ENCODE assay signal across 26 cellular contexts in the genomic region with DNA sequence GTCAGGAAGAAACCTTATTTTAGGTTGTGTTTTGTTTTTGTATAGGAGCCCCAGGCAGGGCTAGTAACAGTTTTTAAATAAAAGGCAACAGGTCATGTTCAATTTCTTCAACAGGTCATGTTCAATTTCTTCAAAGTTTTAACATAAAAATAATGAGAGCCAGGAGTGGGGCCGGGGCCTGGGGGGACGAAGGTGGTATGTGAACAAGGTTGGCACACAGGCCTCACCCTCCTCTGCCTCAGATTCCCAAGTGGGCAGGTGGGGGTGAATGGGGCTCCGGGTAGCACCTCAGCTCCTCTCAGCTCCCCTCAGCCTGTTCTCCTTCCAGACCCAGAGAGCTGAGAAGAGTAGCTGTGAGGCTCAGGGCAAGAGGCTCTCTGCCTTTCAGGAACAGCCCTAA. TPM values are rescaled to one million over a fixed set of nuclear protein-coding genes. Genes with fewer than 3 reads are reported as not detected.
DNase-seq lines count a peak whose midpoint lies in the region; ATAC-seq and TF ChIP-seq lines count a peak whose summit lies in the region.
"Had no signal": no experiment of that assay in that cellular context is flagged by ENCODE, and none has a peak within 500 bp of the region (broad histone marks: within the 10 kb centered on the region; RNA-seq: fewer than 3 reads in every experiment).

No MANE protein-coding gene starts in this region.

- H3K27me3 ChIP-seq in ascending aorta (no peaks in the 10 kb centered on the region), brain microvascular endothelial cell (replicated peaks) (no peaks in the 10 kb centered on the region)
- H3K27me3 ChIP-seq: neutrophil, Peyer's patch, SJCRH30, upper lobe of left lung had no signal

- H3K27me3 Mint-ChIP-seq in T-helper 2 cell treated with Interferon-gamma antibody and Interleukin-4, amounts not matched to agents 5 μg/mL and 100 μg/mL, for 36 hours (ENCODE audit: low read depth): no peaks in the 10 kb centered on the region
- H3K27me3 Mint-ChIP-seq: activated naive CD4-positive, alpha-beta T cell treated with anti-CD3 and anti-CD28 coated beads, Interleukin-2, amount 50 U/mL, for 24 hours; CD4-positive, alpha-beta T cell; central memory CD8-positive, alpha-beta T cell; memory B cell; stimulated activated naive CD8-positive, alpha-beta T cell treated with anti-CD3 and anti-CD28 coated beads, Interleukin-15, amount 100 ng/mL, for 72 hours; T-cell had no signal

- no peaks in the 10 kb centered on the region for H3K9me3 Mint-ChIP-seq in T-helper 2 cell treated with Interferon-gamma antibody and Interleukin-4, amounts not matched to agents 5 μg/mL and 100 μg/mL, for 36 hours
- H3K9me3 Mint-ChIP-seq: activated CD4-positive, alpha-beta memory T cell treated with anti-CD3 and anti-CD28 coated beads for 36 hours; activated naive CD4-positive, alpha-beta T cell treated with anti-CD3 and anti-CD28 coated beads, Interleukin-2, amount 50 U/mL, for 24 hours; CD4-positive, alpha-beta T cell; central memory CD8-positive, alpha-beta T cell; memory B cell; stimulated activated naive CD8-positive, alpha-beta T cell treated with anti-CD3 and anti-CD28 coated beads, Interleukin-15, amount 100 ng/mL, for 72 hours; T-cell had no signal

- H3K4me1 ChIP-seq in ascending aorta: peaks cover 23 to 28% of the 10 kb centered on the region in 2 donors
- H3K4me1 ChIP-seq: SJCRH30 had no signal

- TF ChIP-seq POLR2A in GM18951 (IDR thresholded peaks at IDR 0.05; ENCODE audit: extremely low read depth, insufficient read depth, insufficient read length): peak; percentile 1

- H3K36me3 ChIP-seq in ascending aorta (peaks cover 11 to 13% of the 10 kb centered on the region in 2 donors), brain microvascular endothelial cell (replicated peaks) (peaks cover 22% of the 10 kb centered on the region)
- H3K36me3 ChIP-seq: prostate gland had no signal

- intact Hi-C loops in ascending aorta (cut with DNase I): no loop called here

- H3K27ac Mint-ChIP-seq in T-helper 2 cell treated with Interferon-gamma antibody and Interleukin-4, amounts not matched to agents 5 μg/mL and 100 μg/mL, for 36 hours: no peak overlapping the region
- H3K27ac Mint-ChIP-seq: activated CD4-positive, alpha-beta memory T cell treated with anti-CD3 and anti-CD28 coated beads for 36 hours; activated naive CD4-positive, alpha-beta T cell treated with anti-CD3 and anti-CD28 coated beads, Interleukin-2, amount 50 U/mL, for 24 hours; CD4-positive, alpha-beta T cell; HFFc6; stimulated activated naive CD8-positive, alpha-beta T cell treated with anti-CD3 and anti-CD28 coated beads, Interleukin-15, amount 100 ng/mL, for 72 hours; T-cell had no signal

- H3K4me3 Mint-ChIP-seq in T-helper 2 cell treated with Interferon-gamma antibody and Interleukin-4, amounts not matched to agents 5 μg/mL and 100 μg/mL, for 36 hours: no peak overlapping the region
- H3K4me3 Mint-ChIP-seq: activated CD4-positive, alpha-beta memory T cell treated with anti-CD3 and anti-CD28 coated beads for 36 hours; activated naive CD4-positive, alpha-beta T cell treated with anti-CD3 and anti-CD28 coated beads, Interleukin-2, amount 50 U/mL, for 24 hours; CD4-positive, alpha-beta T cell; central memory CD8-positive, alpha-beta T cell; HFFc6; memory B cell; stimulated activated naive CD8-positive, alpha-beta T cell treated with anti-CD3 and anti-CD28 coated beads, Interleukin-15, amount 100 ng/mL, for 72 hours; T-cell had no signal

- ATAC-seq in GM21447 (IDR thresholded peaks at IDR 0.05; ENCODE audit: unreplicated experiment): no peak
- ATAC-seq: stimulated activated naive CD8-positive, alpha-beta T cell treated with anti-CD3 and anti-CD28 coated beads, Interleukin-15, amount 100 ng/mL, for 72 hours; T-cell had no signal

- H3K9me3 ChIP-seq in ascending aorta: no peaks in the 10 kb centered on the region
- H3K9me3 ChIP-seq: neutrophil, Peyer's patch, prostate gland, SJCRH30, upper lobe of left lung had no signal

- in situ Hi-C loops in GM18951 (cut with MboI; ENCODE audit: low sequenced_read_pairs, unreplicated experiment): loop anchor here (10.0 kb wide), 1 partner anchor 60 kb away; a partner anchor contains a TSS
- in situ Hi-C loops in brain microvascular endothelial cell (cut with HindIII; ENCODE audit: low pct_ligation_motif_present, low sequenced_read_pairs): no loop called here

- H3K27ac ChIP-seq in ascending aorta (peak overlapping the region; percentile 36 to 74), substantia nigra (ENCODE audit: low read depth, low read length, poor library complexity, severe bottlenecking) (peak overlapping the region; percentile 56), brain microvascular endothelial cell (no peak overlapping the region)
- H3K27ac ChIP-seq: neutrophil, prostate gland, SJCRH30, upper lobe of left lung had no signal

- H3K36me3 Mint-ChIP-seq in T-helper 2 cell treated with Interferon-gamma antibody and Interleukin-4, amounts not matched to agents 5 μg/mL and 100 μg/mL, for 36 hours (ENCODE audit: low read depth): peaks cover 18% of the 10 kb centered on the region

- DNase-seq in ascending aorta (ENCODE audit: low spot score in 2 of 2) (peak in 1 of 2 donors; percentile 43), mesenteric fat pad (ENCODE audit: low spot score) (peak; percentile 28), substantia nigra (lab: John Stamatoyannopoulos, UW) (no peak), brain microvascular endothelial cell (no peak)
- no peak for DNase-seq in T-helper 2 cell treated with Interferon-gamma antibody and Interleukin-4, amounts not matched to agents 5 μg/mL and 100 μg/mL, for 36 hours (ENCODE audit: low spot score)
- DNase-seq: activated CD4-positive, alpha-beta memory T cell treated with anti-CD3 and anti-CD28 coated beads for 36 hours; activated CD8-positive, alpha-beta memory T cell treated with anti-CD3 and anti-CD28 coated beads, Interleukin-2, amount 50 U/mL, for 48 hours; HFFc6; KBM-7; MM.1S; NCI-H2029; NCI-H69; SJCRH30; small intestine; stimulated activated naive CD8-positive, alpha-beta T cell treated with anti-CD3 and anti-CD28 coated beads, Interleukin-15, amount 100 ng/mL, for 72 hours; T-cell; upper lobe of left lung had no signal

- TF ChIP-seq CTCF in ascending aorta (IDR thresholded peaks at IDR 0.05): no peak
- TF ChIP-seq CTCF in brain microvascular endothelial cell (IDR thresholded peaks at IDR 0.05; ENCODE audit: low read depth, low read length, missing control alignments): no peak

- H3K4me1 Mint-ChIP-seq in T-helper 2 cell treated with Interferon-gamma antibody and Interleukin-4, amounts not matched to agents 5 μg/mL and 100 μg/mL, for 36 hours (ENCODE audit: low read depth): peaks cover 14% of the 10 kb centered on the region

- no peak overlapping the region for H3K4me3 ChIP-seq in ascending aorta
- H3K4me3 ChIP-seq in brain microvascular endothelial cell (ENCODE audit: low read depth, low read length): no peak overlapping the region
- H3K4me3 ChIP-seq: Peyer's patch, prostate gland, SJCRH30, upper lobe of left lung had no signal

RNA-seq across cellular contexts. Expression of a gene that starts 4.4 kb away (rescaled TPM):
- total RNA-seq in ascending aorta (7.5 TPM), mesenteric fat pad (1.4 TPM)
- total RNA-seq: SJCRH30 had no signal

RNA-seq across cellular contexts. Expression of a gene that starts 23.3 kb away (rescaled TPM):
- not detected for total RNA-seq in ascending aorta
- total RNA-seq in mesenteric fat pad: 8.4 TPM

RNA-seq across cellular contexts. Expression of a gene that starts 47.6 kb away (rescaled TPM):
- total RNA-seq in ascending aorta (22.1 TPM), mesenteric fat pad (70.7 TPM)

RNA-seq across cellular contexts. Expression of a gene that starts 59.8 kb away (rescaled TPM):
- total RNA-seq in ascending aorta (527 TPM), mesenteric fat pad (319 TPM)
